ENCODE assay signal across 9 cellular contexts in genomic region chr3:126181398-126181725, GRCh38. TPM values are rescaled to one million over a fixed set of nuclear protein-coding genes. Genes with fewer than 3 reads are reported as not detected.
DNase-seq lines count a peak whose midpoint lies in the region; ATAC-seq, FAIRE-seq and TF ChIP-seq lines count a peak whose summit lies in the region.
"Had no signal": no experiment of that assay in that cellular context is flagged by ENCODE, and none has a peak within 500 bp of the region (broad histone marks: within the 10 kb centered on the region; RNA-seq: fewer than 3 reads in every experiment).

No MANE protein-coding gene starts in this region.

- no peak overlapping the region for H3K27ac ChIP-seq in IMR-90 (ENCODE audit: insufficient read depth, low read length)
- peak overlapping the region; percentile 59 to 74 for H3K27ac ChIP-seq in breast epithelium
- peak overlapping the region; percentile 94 to 96 for H3K27ac ChIP-seq in kidney (ENCODE audit: low read depth in 2 of 2, low read length in 2 of 2)
- no peak overlapping the region for H3K27ac ChIP-seq in smooth muscle cell (ENCODE audit: low read depth)

- POLR2A ChIA-PET in IMR-90 (lab: Charles Lee; ENCODE audit: unreplicated experiment), result no interaction called here
- POLR2A ChIA-PET in activated CD4-positive, alpha-beta memory T cell treated with anti-CD3 and anti-CD28 coated beads, Interleukin-2, amount 10 ng/mL, durations not matched to agents 7 days and 5 days (lab: Charles Lee), result no interaction called here

- H3K4me2 ChIP-seq in IMR-90 (ENCODE audit: low read depth, low read length), result no peak overlapping the region
- peak overlapping the region; percentile 98 for H3K4me2 ChIP-seq in smooth muscle cell

- H4K20me1 ChIP-seq in IMR-90 (ENCODE audit: insufficient read depth, low read length) (no peaks in the 10 kb centered on the region; the same call in 1 of the 2 replicates), smooth muscle cell (ENCODE audit: low read depth) (no peaks in the 10 kb centered on the region)

- peaks cover 41% of the 10 kb centered on the region for H3K27me3 Mint-ChIP-seq in activated CD4-positive, alpha-beta memory T cell treated with anti-CD3 and anti-CD28 coated beads, Interleukin-2, amount 10 ng/mL, durations not matched to agents 7 days and 5 days

- no peak overlapping the region for H2BK5ac ChIP-seq in IMR-90 (ENCODE audit: low read depth, low read length, poor library complexity, severe bottlenecking)

- no TSS peak for BruUV-seq in IMR-90 (replicated peaks; lab: Mats Ljungman, UMichigan)

- H3K79me2 ChIP-seq in smooth muscle cell (ENCODE audit: low read depth), result no peaks in the 10 kb centered on the region

- H3K27me3 ChIP-seq in IMR-90 (ENCODE audit: control insufficient read depth, insufficient read depth, low read length) (peaks cover 47% of the 10 kb centered on the region), breast epithelium (no peaks in the 10 kb centered on the region), smooth muscle cell (ENCODE audit: low read depth) (peaks cover 38% of the 10 kb centered on the region)

- no peaks in the 10 kb centered on the region for H3K9me3 Mint-ChIP-seq in activated CD4-positive, alpha-beta memory T cell treated with anti-CD3 and anti-CD28 coated beads, Interleukin-2, amount 10 ng/mL, durations not matched to agents 7 days and 5 days

- TF ChIP-seq CTCF in IMR-90 (conservative IDR thresholded peaks at IDR 0.05; ENCODE audit: low read depth, low read length), result no peak
- no peak for TF ChIP-seq CTCF in breast epithelium (IDR thresholded peaks at IDR 0.05)
- TF ChIP-seq CTCF in kidney (IDR thresholded peaks at IDR 0.05; ENCODE audit: borderline replicate concordance, extremely low read depth, insufficient read depth), result no peak
- no peak for TF ChIP-seq CTCF in smooth muscle cell (IDR thresholded peaks at IDR 0.05; ENCODE audit: borderline replicate concordance, insufficient read depth, poor library complexity, severe bottlenecking)

- no peaks in the 10 kb centered on the region for H3K36me3 ChIP-seq in IMR-90 (ENCODE audit: control insufficient read depth, insufficient read depth, low read length)
- H3K36me3 ChIP-seq in breast epithelium, result no peaks in the 10 kb centered on the region
- H3K36me3 ChIP-seq in kidney (ENCODE audit: control insufficient read depth in 1 of 2, insufficient read depth in 2 of 2, low read length in 2 of 2), result no peaks in the 10 kb centered on the region
- H3K36me3 ChIP-seq in smooth muscle cell (ENCODE audit: low read depth), result no peaks in the 10 kb centered on the region

- H3K56ac ChIP-seq in IMR-90 (ENCODE audit: extremely low read depth, insufficient read depth, low read length), result no peak overlapping the region

- no peaks in the 10 kb centered on the region for H3F3A ChIP-seq in smooth muscle cell (ENCODE audit: low read depth)

- no peak overlapping the region for H3K4me3 Mint-ChIP-seq in activated CD4-positive, alpha-beta memory T cell treated with anti-CD3 and anti-CD28 coated beads, Interleukin-2, amount 10 ng/mL, durations not matched to agents 7 days and 5 days

- H2BK15ac ChIP-seq in IMR-90 (ENCODE audit: low read depth, low read length), result no peak overlapping the region

- CTCF ChIA-PET in IMR-90 (lab: Yijun Ruan, JAX), result no interaction called here
- CTCF ChIA-PET in activated CD4-positive, alpha-beta memory T cell treated with anti-CD3 and anti-CD28 coated beads, Interleukin-2, amount 10 ng/mL, durations not matched to agents 7 days and 5 days (lab: Charles Lee), result no interaction called here

- H3K23ac ChIP-seq in IMR-90 (ENCODE audit: low read depth, low read length), result no peak overlapping the region

- H3K27ac Mint-ChIP-seq in activated CD4-positive, alpha-beta memory T cell treated with anti-CD3 and anti-CD28 coated beads, Interleukin-2, amount 10 ng/mL, durations not matched to agents 7 days and 5 days, result no peak overlapping the region

- FAIRE-seq in kidney (lab: Jason Lieb, UNC), result no peak

- H2AFZ ChIP-seq in IMR-90 (replicated peaks; ENCODE audit: low read length, poor library complexity), result peak overlapping the region; percentile 5
- H2AFZ ChIP-seq in smooth muscle cell (ENCODE audit: low read depth), result no peak overlapping the region

- H3K9me3 ChIP-seq in IMR-90 (ENCODE audit: control insufficient read depth, insufficient read depth, low read length) (no peaks in the 10 kb centered on the region), breast epithelium (no peaks in the 10 kb centered on the region), kidney (ENCODE audit: control insufficient read depth in 1 of 2, low read length in 2 of 2) (no peaks in the 10 kb centered on the region), smooth muscle cell (replicated peaks; ENCODE audit: low read depth) (no peaks in the 10 kb centered on the region)

- H3K36me3 Mint-ChIP-seq in activated CD4-positive, alpha-beta memory T cell treated with anti-CD3 and anti-CD28 coated beads, Interleukin-2, amount 10 ng/mL, durations not matched to agents 7 days and 5 days (ENCODE audit: low read depth), result no peaks in the 10 kb centered on the region

- H3K9ac ChIP-seq in IMR-90 (ENCODE audit: low read depth, low read length) (no peak overlapping the region), kidney (ENCODE audit: low read length in 2 of 2) (peak overlapping the region in 1 of 2 donors; percentile 89), smooth muscle cell (ENCODE audit: low read depth) (no peak overlapping the region)

- H2BK120ac ChIP-seq in IMR-90 (ENCODE audit: low read depth, low read length), result no peak overlapping the region

- no peaks in the 10 kb centered on the region for H3K9me1 ChIP-seq in IMR-90 (ENCODE audit: insufficient read depth, low read length)

- no peak overlapping the region for H2BK20ac ChIP-seq in IMR-90 (ENCODE audit: low read depth, low read length)

- no peak overlapping the region for H3K4ac ChIP-seq in IMR-90 (ENCODE audit: low read depth, low read length)

- H3K4me3 ChIP-seq in IMR-90 (ENCODE audit: insufficient read depth, low read depth, low read length), result no peak overlapping the region
- H3K4me3 ChIP-seq in breast epithelium, result peak overlapping the region; percentile 37 to 72 (median 57)
- H3K4me3 ChIP-seq in kidney (ENCODE audit: low read length in 2 of 2), result peak overlapping the region; percentile 62 to 78
- peak overlapping the region; percentile 58 for H3K4me3 ChIP-seq in smooth muscle cell

- TF ChIP-seq POLR2A in IMR-90 (IDR thresholded peaks at IDR 0.05; ENCODE audit: low read depth, low read length), result no peak
- no peak for TF ChIP-seq POLR2A in breast epithelium (IDR thresholded peaks at IDR 0.05)

- H2AK5ac ChIP-seq in IMR-90 (ENCODE audit: low read depth, low read length), result no peak overlapping the region

- H3K4me1 Mint-ChIP-seq in activated CD4-positive, alpha-beta memory T cell treated with anti-CD3 and anti-CD28 coated beads, Interleukin-2, amount 10 ng/mL, durations not matched to agents 7 days and 5 days, result no peaks in the 10 kb centered on the region

- H3K14ac ChIP-seq in IMR-90 (replicated peaks; ENCODE audit: low read depth, low read length), result no peak overlapping the region

- TF ChIP-seq RAD21 in IMR-90 (IDR thresholded peaks at IDR 0.05; ENCODE audit: low read length), result no peak

- no peak overlapping the region for H4K8ac ChIP-seq in IMR-90 (ENCODE audit: low read depth in 2 of 2, low read length in 2 of 2)

- no peak overlapping the region for H2AK9ac ChIP-seq in IMR-90 (replicated peaks; ENCODE audit: low read depth, low read length, poor library complexity)

- H3K18ac ChIP-seq in IMR-90 (ENCODE audit: low read depth, low read length), result no peak overlapping the region

- in situ Hi-C loops in IMR-90 (cut with MboI; ENCODE audit: low sequenced_read_pairs), result no loop called here

- 17% methylated on average over 1 of the region's 1 CpG; no CpG with 5 or more reads in 1 of the 2 experiments for WGBS in IMR-90 (ENCODE audit: extremely low coverage in 2 of 2, insufficient read length in 1 of 2), 2 experiments
- WGBS in smooth muscle cell (ENCODE audit: low lambda C conversion rate), result 64% methylated on average over 1 of the region's 1 CpG

- no peaks in the 10 kb centered on the region for H3K79me1 ChIP-seq in IMR-90 (ENCODE audit: low read depth in 1 of 2, low read length in 2 of 2)

- no peak overlapping the region for H4K5ac ChIP-seq in IMR-90 (ENCODE audit: low read depth, low read length)

- intact Hi-C loops in IMR-90 (cut with micrococcal nuclease) (no loop called here), breast epithelium (cut with DNase I; ENCODE audit: low total_unique reads) (loop anchor here (5.0 kb wide), 1 partner anchor 466 kb away; no protein-coding TSS in a partner anchor), kidney (cut with DNase I) (no loop called here)

- dilution Hi-C loops in IMR-90 (cut with HindIII; ENCODE audit: low sequenced_read_pairs, unreplicated experiment), result no loop called here

- no peaks in the 10 kb centered on the region for H3K4me1 ChIP-seq in IMR-90 (ENCODE audit: control insufficient read depth, insufficient read depth, low read length)
- H3K4me1 ChIP-seq in breast epithelium, result no peaks in the 10 kb centered on the region
- H3K4me1 ChIP-seq in kidney (ENCODE audit: control insufficient read depth in 1 of 2, insufficient read depth in 1 of 2, low read depth in 1 of 2, low read length in 2 of 2), result peaks cover 26 to 35% of the 10 kb centered on the region in 2 donors
- H3K4me1 ChIP-seq in smooth muscle cell (ENCODE audit: low read depth), result peaks cover 5% of the 10 kb centered on the region

- DNase-seq in IMR-90, result no peak
- DNase-seq in breast epithelium (ENCODE audit: low spot score in 2 of 2), result no peak
- no peak for DNase-seq in kidney
- no peak for DNase-seq in smooth muscle cell (lab: John Stamatoyannopoulos, UW; ENCODE audit: unreplicated experiment)
- no peak for DNase-seq in activated CD4-positive, alpha-beta memory T cell treated with anti-CD3 and anti-CD28 coated beads, Interleukin-2, amount 10 ng/mL, durations not matched to agents 7 days and 5 days
- DNase-seq in activated T-cell treated with anti-CD3 and anti-CD28 coated beads for 4 hours, result no peak
- no peak for DNase-seq in H4 (ENCODE audit: low spot score)
- DNase-seq: dermis blood vessel endothelial cell had no signal

- ATAC-seq in IMR-90 (ENCODE audit: low read depth) (no peak), HG02642 (IDR thresholded peaks at IDR 0.05; ENCODE audit: poor library complexity, unreplicated experiment) (no peak)

- H4K91ac ChIP-seq in IMR-90 (ENCODE audit: insufficient read depth, low read depth, low read length), result no peak overlapping the region

TF ChIP-seq in IMR-90, 13 proteins besides CTCF, POLR2A, EP300 and RAD21 (continues in another document):
- TF ChIP-seq MAFK (IDR thresholded peaks at IDR 0.05; ENCODE audit: low read depth, low read length), result no peak

RNA-seq across cellular contexts. Expression of gene ALDH1L1, which starts 1.0 kb away (rescaled TPM):
- total RNA-seq in IMR-90 (2012; rRNA removed), result not detected in 2 replicates
- polyA plus RNA-seq in IMR-90 (2012; rRNA removed), result not detected in 2 replicates
- polyA plus RNA-seq in IMR-90 (2012; cell fraction: cytosol; rRNA removed), result not detected in 2 replicates
- 0.24 TPM in 1 of 2 replicates, not detected in the other for polyA plus RNA-seq in IMR-90 (2012; cell fraction: nucleus; rRNA removed; ENCODE audit: low replicate concordance)
- total RNA-seq in breast epithelium, result 10 to 100 TPM; 10.8 to 88.3 (median 29.0) TPM
- total RNA-seq in kidney, result 60.0 TPM
- 199 TPM for polyA plus RNA-seq in kidney (ENCODE audit: insufficient read depth, low read depth, low replicate concordance)
- total RNA-seq in smooth muscle cell, result not detected in 2 replicates
- 0.48 TPM in 1 of 2 replicates, not detected in the other for polyA plus RNA-seq in smooth muscle cell
- total RNA-seq in activated CD4-positive, alpha-beta memory T cell treated with anti-CD3 and anti-CD28 coated beads, Interleukin-2, amount 10 ng/mL, durations not matched to agents 7 days and 5 days, result not detected
- total RNA-seq in H4 (2014; rRNA removed; shearing (Covaris generic)), result 4.6 and 7.0 TPM in 2 replicates
- total RNA-seq: dermis blood vessel endothelial cell had no signal

Comparison
In these comparisons a context has a peak if more than half of its experiments do, and no peak if none do; other contexts are left out.
1. H3K27ac ChIP-seq: peak in breast epithelium (2 of 2) and kidney (2 of 2); none in IMR-90 (single experiment) and smooth muscle cell (single experiment).